Comparison of ENCODE assay signal across 24 cellular contexts in genomic region chr14:26200675-26201074, GRCh38.
DNase-seq lines count a peak whose midpoint lies in the region; ATAC-seq, FAIRE-seq and TF ChIP-seq lines count a peak whose summit lies in the region.
"Had no signal": no experiment of that assay in that cellular context is flagged by ENCODE, and none has a peak within 500 bp of the region (broad histone marks: within the 10 kb centered on the region; RNA-seq: fewer than 3 reads in every experiment).

No MANE protein-coding gene starts in this region.

- CTCF ChIA-PET in RWPE1 (lab: Yijun Ruan, JAX), result interaction anchor here (1.0 kb wide), 1 partner anchor 37 kb away, joined by 6 read pairs; no protein-coding TSS in a partner anchor

- no peak overlapping the region; the same call in 1 of the 2 replicates for H3K4me3 Mint-ChIP-seq in HFFc6
- H3K4me3 Mint-ChIP-seq: activated CD8-positive, alpha-beta T cell treated with anti-CD3 and anti-CD28 coated beads for 36 hours; dendritic cell treated with granulocyte-macrophage colony-stimulating factor and Interleukin-4, amounts not matched to agents 40 ng/mL and 50 ng/mL, for 4 days; immature natural killer cell had no signal

- H3K27me3 Mint-ChIP-seq in HFFc6 (ENCODE audit: insufficient read depth), result peaks cover 7% of the 10 kb centered on the region

- TF ChIP-seq CTCF in HFFc6 (IDR thresholded peaks at IDR 0.05) (no peak), RWPE1 (conservative IDR thresholded peaks at IDR 0.05; ENCODE audit: low read depth) (no peak), fibroblast of pulmonary artery (IDR thresholded peaks at IDR 0.05; ENCODE audit: low read length, missing control alignments) (no peak)

- no peak for FAIRE-seq in urothelium cell line (lab: Jason Lieb, UNC)
- FAIRE-seq: endometrium, GM12878, HepG2 had no signal

- H3K27ac ChIP-seq in RWPE1 (no peak overlapping the region), substantia nigra (ENCODE audit: low read depth, low read length, poor library complexity, severe bottlenecking) (no peak overlapping the region)
- H3K27ac ChIP-seq: cardiac muscle cell, hepatocyte had no signal

- peaks cover 28% of the 10 kb centered on the region; the same call in 1 of the 2 replicates for H3K9me3 Mint-ChIP-seq in HFFc6
- H3K9me3 Mint-ChIP-seq: dendritic cell treated with granulocyte-macrophage colony-stimulating factor and Interleukin-4, amounts not matched to agents 40 ng/mL and 50 ng/mL, for 4 days had no signal

- POLR2A ChIA-PET in RWPE1 (lab: Yijun Ruan, JAX; ENCODE audit: low non-redundant PET), result no interaction called here

- no peaks in the 10 kb centered on the region for H3K36me3 Mint-ChIP-seq in HFFc6 (ENCODE audit: low read depth)
- H3K36me3 Mint-ChIP-seq: immature natural killer cell had no signal

- no peak for DNase-seq in HFFc6
- DNase-seq in RWPE1 (ENCODE audit: low spot score), result peak; percentile 38
- DNase-seq in fibroblast of pulmonary artery (ENCODE audit: low read depth), result peak; percentile 33
- DNase-seq in urothelium cell line (ENCODE audit: low spot score), result peak; percentile 57
- DNase-seq in DMS114 treated with DMSO at 0.1 percent for 48 hours (lab: John Stamatoyannopoulos, UW; ENCODE audit: unreplicated experiment), result no peak
- no peak for DNase-seq in substantia nigra (lab: John Stamatoyannopoulos, UW)
- DNase-seq: activated CD8-positive, alpha-beta T cell treated with anti-CD3 and anti-CD28 coated beads for 36 hours; activated naive CD4-positive, alpha-beta T cell; activated T-cell treated with anti-CD3 and anti-CD28 coated beads, Interleukin-2, amount 50 U/mL, for 1 hour; DMS53; immature natural killer cell; mucosa of descending colon; NCI-H1105; NCI-H2081; NCI-H510A treated with DMSO at 0.1 percent for 48 hours; posterior cingulate gyrus; T1000 had no signal

- peaks cover 15% of the 10 kb centered on the region for H3K4me1 Mint-ChIP-seq in HFFc6 (ENCODE audit: low read depth)
- H3K4me1 Mint-ChIP-seq: immature natural killer cell had no signal

- ATAC-seq in GM18517 (IDR thresholded peaks at IDR 0.05; ENCODE audit: unreplicated experiment), result no peak
- ATAC-seq: activated CD8-positive, alpha-beta T cell treated with anti-CD3 and anti-CD28 coated beads for 36 hours; GM12878; HepG2; mucosa of descending colon had no signal

- H3K27ac Mint-ChIP-seq in HFFc6, result peak overlapping the region; percentile 42; the same call in 1 of the 2 replicates
- H3K27ac Mint-ChIP-seq: activated CD8-positive, alpha-beta T cell treated with anti-CD3 and anti-CD28 coated beads for 36 hours; dendritic cell treated with granulocyte-macrophage colony-stimulating factor and Interleukin-4, amounts not matched to agents 40 ng/mL and 50 ng/mL, for 4 days; immature natural killer cell had no signal

- H3K4me3 ChIP-seq in fibroblast of pulmonary artery (replicated peaks; ENCODE audit: low read depth, low read length), result no peak overlapping the region
- H3K4me3 ChIP-seq: cardiac muscle cell, GM12878, hepatocyte, mucosa of descending colon had no signal

Comparison
In these comparisons a context has a peak if more than half of its experiments do, and no peak if none do; other contexts are left out.
1. DNase-seq: peak in RWPE1 (single experiment), fibroblast of pulmonary artery (single experiment) and urothelium cell line (single experiment); none in HFFc6 (single experiment), DMS114 treated with DMSO at 0.1 percent for 48 hours (single experiment) and substantia nigra (0 of 49).